Comparison of ENCODE assay signal across 23 cellular contexts in genomic region chrX:96688789-96689188, GRCh38. TPM values are rescaled to one million over a fixed set of nuclear protein-coding genes. Genes with fewer than 3 reads are reported as not detected.
A peak's percentile ranks its signal among the peaks of the same experiment; 100 is the strongest.
DNase-seq lines count a peak whose midpoint lies in the region; ATAC-seq, FAIRE-seq and TF ChIP-seq lines count a peak whose summit lies in the region.
"Had no signal": no experiment of that assay in that cellular context is flagged by ENCODE, and none has a peak within 500 bp of the region (broad histone marks: within the 10 kb centered on the region; RNA-seq: fewer than 3 reads in every experiment).

No MANE protein-coding gene starts in this region.

- peaks cover 6% of the 10 kb centered on the region for H3F3A ChIP-seq in MM.1S (ENCODE audit: insufficient read depth, low read length)

- TF ChIP-seq POLR2A in GM12891 (IDR thresholded peaks at IDR 0.05; ENCODE audit: low read depth, low read length) (no peak), spleen (IDR thresholded peaks at IDR 0.05) (no peak)

- no peaks in the 10 kb centered on the region for H3K36me3 Mint-ChIP-seq in astrocyte (ENCODE audit: low read depth, unreplicated experiment)

- FAIRE-seq in GM12891 (lab: Jason Lieb, UNC) (peak; percentile 13), astrocyte (lab: Jason Lieb, UNC) (peak; percentile 99)
- FAIRE-seq: GM12878 had no signal

- intact Hi-C loops in spleen (cut with DNase I; ENCODE audit: low total_unique reads), result no loop called here

- H3K9me2 ChIP-seq in MM.1S (replicated peaks; ENCODE audit: insufficient read depth, low read length), result no peaks in the 10 kb centered on the region

- H3K27ac ChIP-seq in HUES48 (ENCODE audit: low read depth, low read length) (peak overlapping the region; percentile 68), astrocyte (ENCODE audit: low read depth, low read length) (no peak overlapping the region), iPS-20b (ENCODE audit: low read length) (peak overlapping the region; percentile 84), spleen (no peak overlapping the region), MM.1S (ENCODE audit: low read length) (no peak overlapping the region)
- H3K27ac ChIP-seq: SJSA1 had no signal

- no peak overlapping the region for H3K4me3 Mint-ChIP-seq in astrocyte (ENCODE audit: unreplicated experiment)
- H3K4me3 Mint-ChIP-seq: IgD-negative memory B cell had no signal

- DNase-seq in GM12891 (ENCODE audit: insufficient read length, low spot score) (no peak), astrocyte (ENCODE audit: low read depth) (no peak), spleen (no peak), MM.1S (no peak)
- no peak for DNase-seq in activated naive CD4-positive, alpha-beta T cell treated with Interleukin-2 at 50 U/mL for 16 hours
- DNase-seq: BE2C, COR-L47, DMS 273 treated with DMSO at 0.1 percent for 48 hours, DMS79 treated with DMSO at 0.1 percent for 48 hours, HCEC 1CT, MV-4-11, NCI-H1105 treated with DMSO at 0.1 percent for 48 hours, NCI-H1694, NCI-H2081, NCI-H2171, NCI-H524 treated with DMSO at 0.1 percent for 48 hours had no signal

- H3K27me3 ChIP-seq in HUES48 (ENCODE audit: control insufficient read depth, insufficient read depth, low read length) (peaks cover 21% of the 10 kb centered on the region), astrocyte (ENCODE audit: insufficient read depth, low read length) (no peaks in the 10 kb centered on the region), iPS-20b (ENCODE audit: insufficient read depth, low read length) (peaks cover 7% of the 10 kb centered on the region; the same call in 1 of the 2 replicates), spleen (replicated peaks in 1 of 7) (peaks cover 0 to 8% (median 0%) of the 10 kb centered on the region in 7 donors), MM.1S (replicated peaks; ENCODE audit: insufficient read depth, low read length) (no peaks in the 10 kb centered on the region)
- H3K27me3 ChIP-seq: BE2C, SJSA1 had no signal

- H2AFZ ChIP-seq in astrocyte (ENCODE audit: low read depth, low read length) (no peak overlapping the region), MM.1S (ENCODE audit: low read length) (no peak overlapping the region)

- H3K4me1 Mint-ChIP-seq in astrocyte (ENCODE audit: low read depth, unreplicated experiment), result peaks cover 3% of the 10 kb centered on the region

- H3K9me3 ChIP-seq in HUES48 (ENCODE audit: control insufficient read depth, insufficient read depth, low read length), result no peaks in the 10 kb centered on the region
- no peaks in the 10 kb centered on the region for H3K9me3 ChIP-seq in astrocyte (ENCODE audit: insufficient read depth, low read depth, low read length)
- H3K9me3 ChIP-seq in iPS-20b (ENCODE audit: insufficient read depth, low read depth, low read length), result no peaks in the 10 kb centered on the region
- no peaks in the 10 kb centered on the region for H3K9me3 ChIP-seq in spleen
- no peaks in the 10 kb centered on the region for H3K9me3 ChIP-seq in MM.1S (replicated peaks; ENCODE audit: insufficient read depth, low read length)
- H3K9me3 ChIP-seq: BE2C, SJSA1 had no signal

- peak overlapping the region; percentile 34; the same call in 1 of the 2 replicates for H3K4me3 ChIP-seq in HUES48 (ENCODE audit: low read depth, low read length)
- no peak overlapping the region for H3K4me3 ChIP-seq in astrocyte (ENCODE audit: insufficient read depth, low read depth, low read length)
- H3K4me3 ChIP-seq in iPS-20b (ENCODE audit: low read length), result peak overlapping the region; percentile 43
- no peak overlapping the region for H3K4me3 ChIP-seq in spleen
- no peak overlapping the region for H3K4me3 ChIP-seq in MM.1S (ENCODE audit: low read length)
- H3K4me3 ChIP-seq: GM12878, SJSA1 had no signal

- H3K4me1 ChIP-seq in HUES48 (ENCODE audit: control insufficient read depth, insufficient read depth, low read length) (peaks cover 56% of the 10 kb centered on the region), astrocyte (ENCODE audit: insufficient read depth, low read length) (peaks cover 7% of the 10 kb centered on the region), iPS-20b (ENCODE audit: insufficient read depth, low read length) (peaks cover 9% of the 10 kb centered on the region; the same call in 1 of the 2 replicates), spleen (peaks cover 0 to 22% (median 2%) of the 10 kb centered on the region in 6 donors), MM.1S (ENCODE audit: low read length) (no peaks in the 10 kb centered on the region; the same call in 1 of the 2 replicates)
- H3K4me1 ChIP-seq: BE2C, SJSA1 had no signal

- TF ChIP-seq CTCF in astrocyte (IDR thresholded peaks at IDR 0.05; ENCODE audit: insufficient read depth, low read depth, low read length) (no peak), spleen (IDR thresholded peaks at IDR 0.05 in 8 of 11, conservative IDR thresholded peaks at IDR 0.05 in 3 of 11) (no peak), MM.1S (IDR thresholded peaks at IDR 0.05; ENCODE audit: low read length) (no peak)

- H3K36me3 ChIP-seq in HUES48 (ENCODE audit: control insufficient read depth, insufficient read depth, low read length) (no peaks in the 10 kb centered on the region), astrocyte (ENCODE audit: insufficient read depth, low read length) (no peaks in the 10 kb centered on the region), iPS-20b (ENCODE audit: insufficient read depth, low read depth, low read length) (no peaks in the 10 kb centered on the region), spleen (no peaks in the 10 kb centered on the region), MM.1S (replicated peaks; ENCODE audit: insufficient read depth, low read length) (no peaks in the 10 kb centered on the region)
- H3K36me3 ChIP-seq: BE2C, SJSA1 had no signal

- H4K20me1 ChIP-seq in astrocyte (ENCODE audit: insufficient read depth, low read length) (no peaks in the 10 kb centered on the region), MM.1S (ENCODE audit: insufficient read depth, low read length) (no peaks in the 10 kb centered on the region)

- ATAC-seq in GM18909 (IDR thresholded peaks at IDR 0.05; ENCODE audit: poor library complexity, unreplicated experiment), result no peak
- ATAC-seq: GM12878, Right ventricle myocardium inferior had no signal

- no peaks in the 10 kb centered on the region for H3K27me3 Mint-ChIP-seq in astrocyte (ENCODE audit: low read depth, unreplicated experiment)
- H3K27me3 Mint-ChIP-seq: IgD-negative memory B cell had no signal

- no peak overlapping the region for H3K9ac ChIP-seq in HUES48 (ENCODE audit: low read depth, low read length)
- H3K9ac ChIP-seq in astrocyte (ENCODE audit: low read length), result no peak overlapping the region
- H3K9ac ChIP-seq in iPS-20b (ENCODE audit: low read depth, low read length), result peak overlapping the region; percentile 15; the same call in 1 of the 2 replicates
- no peak overlapping the region for H3K9ac ChIP-seq in MM.1S (ENCODE audit: low read length)

- H3K9me3 Mint-ChIP-seq in astrocyte (ENCODE audit: unreplicated experiment), result no peaks in the 10 kb centered on the region

- no peak overlapping the region for H3K27ac Mint-ChIP-seq in astrocyte (ENCODE audit: unreplicated experiment)
- H3K27ac Mint-ChIP-seq: IgD-negative memory B cell had no signal

- H3K4me2 ChIP-seq in astrocyte (ENCODE audit: low read length) (no peak overlapping the region), MM.1S (ENCODE audit: low read depth, low read length) (no peak overlapping the region)

- 53 to 92% (median 82%) methylated on average over 4 of the region's 4 CpGs for WGBS in spleen, 5 donors

- H3K79me2 ChIP-seq in astrocyte (ENCODE audit: insufficient read depth, low read length) (peaks cover 4% of the 10 kb centered on the region), MM.1S (ENCODE audit: low read length) (peaks cover 23% of the 10 kb centered on the region)

TF ChIP-seq in GM12891, 5 proteins besides CTCF, POLR2A, EP300 and RAD21:
- no peak for TF ChIP-seq PAX5 (IDR thresholded peaks at IDR 0.05; ENCODE audit: insufficient read depth, low read length, severe bottlenecking)
- no peak for TF ChIP-seq TAF1 (IDR thresholded peaks at IDR 0.05; ENCODE audit: low read depth, low read length)
- TF ChIP-seq POLR2AphosphoS5 (IDR thresholded peaks at IDR 0.05; ENCODE audit: low read depth, low read length), result no peak
- TF ChIP-seq SPI1 (IDR thresholded peaks at IDR 0.05; ENCODE audit: low read depth, low read length), result no peak
- TF ChIP-seq POU2F2 (IDR thresholded peaks at IDR 0.05; ENCODE audit: low read depth, low read length), result no peak

RNA-seq across cellular contexts. Expression of gene DIAPH2, which starts 4.1 kb away (rescaled TPM):
- 2.6 TPM for polyA plus RNA-seq in GM12891 (2012; ENCODE audit: low read depth, missing spikeins)
- total RNA-seq in astrocyte (9.0 and 9.8 TPM in 2 replicates), spleen (10 to 100 TPM; 15.8 to 32.1 (median 19.8) TPM)
- 1 to 10 TPM; 2.5 to 3.8 (median 2.8) TPM for polyA plus RNA-seq in spleen

Comparison
In these comparisons a context has a peak if more than half of its experiments do, and no peak if none do; other contexts are left out.
1. H3K27ac ChIP-seq: peak in HUES48 (single experiment) and iPS-20b (single experiment); none in astrocyte (single experiment), spleen (0 of 8) and MM.1S (single experiment).
2. H3K4me3 ChIP-seq: peak in HUES48 (single experiment) and iPS-20b (single experiment); none in astrocyte (single experiment), spleen (0 of 8) and MM.1S (single experiment).